In the genomic region with DNA sequence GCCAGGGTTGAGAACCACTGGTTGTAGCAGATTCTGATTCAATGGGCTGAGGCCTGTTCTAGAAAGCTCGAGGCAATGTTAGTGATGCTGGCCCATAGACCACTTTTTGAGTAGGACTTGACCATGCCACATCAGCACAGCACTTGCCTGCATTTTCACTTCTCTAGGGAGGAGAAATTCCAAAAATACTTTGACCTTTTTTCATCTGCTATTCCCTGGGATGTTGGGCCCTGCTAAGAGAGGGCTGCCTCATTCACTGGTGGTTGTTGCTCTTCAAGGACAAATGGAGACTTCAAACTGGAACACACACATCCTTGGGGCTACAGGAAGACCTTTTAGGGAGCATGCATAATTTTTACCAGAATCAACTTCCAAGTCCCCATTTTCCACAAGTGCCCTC, we compare ENCODE assay signal across 24 cellular contexts. TPM values are rescaled to one million over a fixed set of nuclear protein-coding genes. Genes with fewer than 3 reads are reported as not detected.
"Had no signal": no experiment of that assay in that cellular context is flagged by ENCODE, and none has a peak within 500 bp of the region (broad histone marks: within the 10 kb centered on the region; RNA-seq: fewer than 3 reads in every experiment).

No MANE protein-coding gene starts in this region.

- H3K27ac ChIP-seq: left lung had no signal

- H3K9me3 ChIP-seq: left lung had no signal

- DNase-seq: activated CD4-positive, alpha-beta memory T cell treated with anti-CD3 and anti-CD28 coated beads for 36 hours; activated CD4-positive, alpha-beta T cell treated with anti-CD3 and anti-CD28 coated beads for 4 hours; activated naive CD4-positive, alpha-beta T cell; activated naive CD8-positive, alpha-beta T cell treated with anti-CD3 and anti-CD28 coated beads for 36 hours; activated T-cell treated with anti-CD3 and anti-CD28 coated beads, Interleukin-2, amount 50 U/mL, for 1 hour; amygdala; caudate nucleus; erythroblast; head of caudate nucleus; left lung; midbrain; nephron progenitor cell; nucleus accumbens; posterior cingulate gyrus; retina; stimulated activated CD4-positive, alpha-beta T cell treated with anti-CD3 and anti-CD28 coated beads, Interleukin-2, amount 100 ng/mL, for 24 hours; stimulated activated naive CD8-positive, alpha-beta T cell treated with anti-CD3 and anti-CD28 coated beads, Interleukin-15, Interleukin-2, amounts not matched to agents 100 U/mL and 50 U/mL, for 24 hours; T-cell had no signal

- H3K36me3 ChIP-seq: left lung had no signal

- H3K9me3 Mint-ChIP-seq: activated CD4-positive, alpha-beta memory T cell treated with anti-CD3 and anti-CD28 coated beads for 36 hours; activated naive CD8-positive, alpha-beta T cell treated with anti-CD3 and anti-CD28 coated beads for 36 hours; activated T-helper 17 cell treated with anti-CD3 and anti-CD28 coated beads, Interleukin-2, amount 50 U/mL, for 72 hours; nephron progenitor cell; T-cell; WTC11 had no signal

- H3K4me3 ChIP-seq: left lung had no signal

- H3K36me3 Mint-ChIP-seq: activated CD4-positive, alpha-beta memory T cell treated with anti-CD3 and anti-CD28 coated beads for 36 hours; activated naive CD8-positive, alpha-beta T cell treated with anti-CD3 and anti-CD28 coated beads for 36 hours; brain; T-cell; type B pancreatic cell; WTC11 had no signal

- H3K27me3 ChIP-seq: left lung had no signal

- H3K27ac Mint-ChIP-seq: activated CD4-positive, alpha-beta memory T cell treated with anti-CD3 and anti-CD28 coated beads for 36 hours; activated naive CD8-positive, alpha-beta T cell treated with anti-CD3 and anti-CD28 coated beads for 36 hours; activated T-helper 17 cell treated with anti-CD3 and anti-CD28 coated beads, Interleukin-2, amount 50 U/mL, for 72 hours; nephron progenitor cell; T-cell; type B pancreatic cell; WTC11 had no signal

- H3K4me3 Mint-ChIP-seq: activated CD4-positive, alpha-beta memory T cell treated with anti-CD3 and anti-CD28 coated beads for 36 hours; activated naive CD8-positive, alpha-beta T cell treated with anti-CD3 and anti-CD28 coated beads for 36 hours; activated T-helper 17 cell treated with anti-CD3 and anti-CD28 coated beads, Interleukin-2, amount 50 U/mL, for 72 hours; brain; nephron progenitor cell; T-cell; type B pancreatic cell; WTC11 had no signal

- FAIRE-seq: colon, frontal cortex had no signal

- H3K4me1 Mint-ChIP-seq: activated naive CD8-positive, alpha-beta T cell treated with anti-CD3 and anti-CD28 coated beads for 36 hours had no signal

- ATAC-seq: activated T-helper 17 cell treated with anti-CD3 and anti-CD28 coated beads, Interleukin-2, amount 50 U/mL, for 72 hours; left lung; stimulated activated naive CD8-positive, alpha-beta T cell treated with anti-CD3 and anti-CD28 coated beads, Interleukin-15, Interleukin-2, amounts not matched to agents 100 U/mL and 50 U/mL, for 24 hours; T-cell; WTC11 had no signal

RNA-seq across cellular contexts. Expression of a gene that starts 12.8 kb away (rescaled TPM):
- total RNA-seq: activated naive CD8-positive, alpha-beta T cell treated with anti-CD3 and anti-CD28 coated beads for 36 hours had no signal
